In genomic region chr11:59283825-59284772, GRCh38 we compare ENCODE assay signal across 8 cellular contexts.
DNase-seq lines count a peak whose midpoint lies in the region; ATAC-seq and TF ChIP-seq lines count a peak whose summit lies in the region.

No MANE protein-coding gene starts in this region.

- in situ Hi-C loops in gastrocnemius medialis (cut with MboI; ENCODE audit: low sequenced_read_pairs in 4 of 4) = loop anchor here in 1 of 4 donors (10.0 kb wide), 1 partner anchor 119 kb away; no protein-coding TSS in a partner anchor

- peak; percentile 63 for ATAC-seq in GM21367 (IDR thresholded peaks at IDR 0.05; ENCODE audit: unreplicated experiment)
- peak; percentile 41 for ATAC-seq in HG03575 (IDR thresholded peaks at IDR 0.05; ENCODE audit: extremely low read depth, insufficient number of reproducible peaks, low FRiP score, unreplicated experiment)
- peak in 3 of 4 donors; percentile 58 to 62 (median 60) for ATAC-seq in heart left ventricle
- ATAC-seq in gastrocnemius medialis = no peak
- no peak for ATAC-seq in HG03457 (IDR thresholded peaks at IDR 0.05; ENCODE audit: unreplicated experiment)

- H3K27me3 ChIP-seq in heart left ventricle (peaks cover 0 to 10% (median 0%) of the 10 kb centered on the region in 9 donors), gastrocnemius medialis (no peaks in the 10 kb centered on the region)

- H3K9me3 Mint-ChIP-seq in activated naive CD4-positive, alpha-beta T cell treated with anti-CD3 and anti-CD28 coated beads for 36 hours = no peaks in the 10 kb centered on the region

- TF ChIP-seq POLR2A in heart left ventricle (IDR thresholded peaks at IDR 0.05) (no peak), gastrocnemius medialis (IDR thresholded peaks at IDR 0.05) (no peak)

- DNase-seq in EH (ENCODE audit: low read depth) = peak; percentile 45
- DNase-seq in OCI-M1 (lab: John Stamatoyannopoulos, UW) = peak; percentile 58
- DNase-seq in activated naive CD4-positive, alpha-beta T cell treated with anti-CD3 and anti-CD28 coated beads for 36 hours = peak; percentile 62
- peak in 3 of 5 donors; percentile 29 to 45 (median 37) for DNase-seq in heart left ventricle
- no peak for DNase-seq in gastrocnemius medialis

- H3K27ac ChIP-seq in heart left ventricle = no peak overlapping the region
- H3K27ac ChIP-seq in gastrocnemius medialis = no peak overlapping the region

- peaks cover 8% of the 10 kb centered on the region for H3K27me3 Mint-ChIP-seq in activated naive CD4-positive, alpha-beta T cell treated with anti-CD3 and anti-CD28 coated beads for 36 hours (ENCODE audit: low read depth)

- H3K9me3 ChIP-seq in heart left ventricle (no peaks in the 10 kb centered on the region), gastrocnemius medialis (no peaks in the 10 kb centered on the region)

- H3K36me3 ChIP-seq in heart left ventricle (no peaks in the 10 kb centered on the region), gastrocnemius medialis (no peaks in the 10 kb centered on the region)

- H3K4me1 ChIP-seq in heart left ventricle (peaks cover 0 to 6% (median 0%) of the 10 kb centered on the region in 12 donors), gastrocnemius medialis (no peaks in the 10 kb centered on the region)

- TF ChIP-seq CTCF in heart left ventricle (IDR thresholded peaks at IDR 0.05) (peak; percentile 72 to 87 (median 80)), gastrocnemius medialis (IDR thresholded peaks at IDR 0.05 in 4 of 5, conservative IDR thresholded peaks at IDR 0.05 in 1 of 5) (peak; percentile 36 to 72 (median 61))

- peaks cover 15% of the 10 kb centered on the region for H3K4me1 Mint-ChIP-seq in activated naive CD4-positive, alpha-beta T cell treated with anti-CD3 and anti-CD28 coated beads for 36 hours (ENCODE audit: low read depth)

- H3K4me3 ChIP-seq in heart left ventricle (peak overlapping the region in 1 of 12 donors; percentile 10), gastrocnemius medialis (no peak overlapping the region)

- intact Hi-C loops in activated naive CD4-positive, alpha-beta T cell treated with anti-CD3 and anti-CD28 coated beads for 36 hours (cut with micrococcal nuclease) = loop anchor here (1.0 to 10.0 kb wide), 6 partner anchors 21 to 518 kb away; no protein-coding TSS in a partner anchor
- intact Hi-C loops in heart left ventricle (cut with DNase I) (loop anchor here in 9 of 10 donors (1.0 to 10.0 kb wide), 7 partner anchors 62 to 151 kb away; partner anchors contain the start of genes DTX4 (in 1 of the 9) and OR5A1 (in 1 of the 9)), gastrocnemius medialis (cut with DNase I; ENCODE audit: low total_unique reads) (loop anchor here (2.0 to 5.0 kb wide), 2 partner anchors 113 to 138 kb away; no protein-coding TSS in a partner anchor)

- no peak overlapping the region for H3K27ac Mint-ChIP-seq in activated naive CD4-positive, alpha-beta T cell treated with anti-CD3 and anti-CD28 coated beads for 36 hours

- WGBS in heart left ventricle, 4 donors = 49 to 53% (median 50%) methylated on average over 14 of the region's 14 CpGs

- H3K4me3 Mint-ChIP-seq in activated naive CD4-positive, alpha-beta T cell treated with anti-CD3 and anti-CD28 coated beads for 36 hours = peak overlapping the region; percentile 26

- H3K36me3 Mint-ChIP-seq in activated naive CD4-positive, alpha-beta T cell treated with anti-CD3 and anti-CD28 coated beads for 36 hours (ENCODE audit: low read depth) = no peaks in the 10 kb centered on the region

- CTCF ChIA-PET in activated naive CD4-positive, alpha-beta T cell treated with anti-CD3 and anti-CD28 coated beads for 36 hours (lab: Charles Lee) = interaction anchor here (1.3 to 2.0 kb wide), 2 partner anchors 113 to 145 kb away, joined by 3 to 13 read pairs; partner anchors contain the start of gene DTX4

Comparison
In these comparisons a context has a peak if more than half of its experiments do, and no peak if none do; other contexts are left out.
1. DNase-seq: peak in EH (single experiment), OCI-M1 (single experiment), activated naive CD4-positive, alpha-beta T cell treated with anti-CD3 and anti-CD28 coated beads for 36 hours (single experiment) and heart left ventricle (3 of 5); none in gastrocnemius medialis (0 of 2).
2. ATAC-seq: peak in GM21367 (single experiment), HG03575 (single experiment) and heart left ventricle (3 of 4); none in gastrocnemius medialis (0 of 2) and HG03457 (single experiment).